In genomic region chr17:50560185-50560824, GRCh38 we compare ENCODE assay signal across 8 cellular contexts. TPM values are rescaled to one million over a fixed set of nuclear protein-coding genes. Genes with fewer than 3 reads are reported as not detected.
DNase-seq lines count a peak whose midpoint lies in the region; ATAC-seq, FAIRE-seq and TF ChIP-seq lines count a peak whose summit lies in the region.

CACNA1G (plus strand) TSS chr17:50560715; CDS start chr17:50561460, 745 bp downstream.

- peaks cover 39% of the 10 kb centered on the region for H3K27me3 ChIP-seq in BE2C

- FAIRE-seq in GM19239 (lab: Jason Lieb, UNC) = peak; percentile 21

- peak; percentile 93 for ATAC-seq in HG03354 (IDR thresholded peaks at IDR 0.05; ENCODE audit: poor library complexity, severe bottlenecking, unreplicated experiment)

- peak within 1 kb of the TSS; percentile 46 for H3K4me3 ChIP-seq in BE2C (ENCODE audit: low read depth, low read length)

- TF ChIP-seq CTCF in BE2C (IDR thresholded peaks at IDR 0.05; ENCODE audit: low read depth, low read length) = no peak

- H3K4me1 ChIP-seq in BE2C = peaks cover 13% of the 10 kb centered on the region

- DNase-seq in BE2C (peak; percentile 94), GM19239 (ENCODE audit: insufficient read length, low spot score) (peak; percentile 93), NCI-H524 treated with DMSO at 0.1 percent for 48 hours (lab: John Stamatoyannopoulos, UW) (peak; percentile 35), ecto neural progenitor cell (ENCODE audit: low spot score) (peak; percentile 100), medulla oblongata (ENCODE audit: extremely low spot score) (peak; percentile 78)
- DNase-seq in activated CD4-positive, alpha-beta T cell treated with anti-CD3 and anti-CD28 coated beads, Interleukin-2, amount 50 U/mL, for 48 hours = peak; percentile 89 to 92
- DNase-seq in stimulated activated CD4-positive, alpha-beta T cell treated with anti-CD3 and anti-CD28 coated beads, TNF-alpha, amount 100 ng/mL, for 1 hour (ENCODE audit: low read depth in 3 of 3, low spot score in 1 of 3) = peak; percentile 60 to 85 (median 72)

- no peaks in the 10 kb centered on the region for H3K36me3 ChIP-seq in BE2C

- no peaks in the 10 kb centered on the region; the same call in 1 of the 2 replicates for H3K9me3 ChIP-seq in BE2C

RNA-seq across cellular contexts. Expression of gene CACNA1G, which starts in this region (rescaled TPM):
- polyA plus RNA-seq in BE2C (2012; ENCODE audit: insufficient read depth, insufficient read length, low read depth) = 0.14 TPM

Comparison
In these comparisons a context has a peak if more than half of its experiments do, and no peak if none do; other contexts are left out.
1. Peak in every context shown above with its lines: DNase-seq, ATAC-seq and H3K4me3 ChIP-seq.
2. DNase-seq: peak in every context shown above with its lines; median percentile 100 in ecto neural progenitor cell; 94 in BE2C; 93 in GM19239; 90 in activated CD4-positive, alpha-beta T cell treated with anti-CD3 and anti-CD28 coated beads, Interleukin-2, amount 50 U/mL, for 48 hours; 78 in medulla oblongata; 72 in stimulated activated CD4-positive, alpha-beta T cell treated with anti-CD3 and anti-CD28 coated beads, TNF-alpha, amount 100 ng/mL, for 1 hour; 35 in NCI-H524 treated with DMSO at 0.1 percent for 48 hours.